9 cellular contexts compared by ENCODE assay signal in the genomic region with DNA sequence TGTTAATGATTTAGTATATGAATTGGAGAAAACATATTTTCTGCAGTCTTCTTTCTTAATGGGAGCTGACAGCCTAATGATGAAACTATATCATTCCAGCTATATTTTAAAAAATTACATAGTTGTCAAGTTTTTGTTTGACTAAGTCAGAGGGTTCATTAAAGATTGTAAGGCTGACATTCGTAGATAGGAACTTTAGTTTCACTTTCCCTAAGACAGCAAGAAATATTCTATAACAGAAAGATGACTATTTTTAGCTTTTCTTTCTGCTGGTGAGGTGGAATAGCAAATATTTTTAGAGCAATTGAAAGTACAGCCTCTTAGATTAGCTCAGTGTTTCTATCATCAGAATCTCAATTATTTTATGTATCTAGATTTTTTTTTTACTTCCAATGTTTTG.
DNase-seq lines count a peak whose midpoint lies in the region; ATAC-seq, FAIRE-seq and TF ChIP-seq lines count a peak whose summit lies in the region.
"Had no signal": no experiment of that assay in that cellular context is flagged by ENCODE, and none has a peak within 500 bp of the region (broad histone marks: within the 10 kb centered on the region; RNA-seq: fewer than 3 reads in every experiment).

No MANE protein-coding gene starts in this region.

- intact Hi-C loops in endothelial cell of umbilical vein (cut with micrococcal nuclease) (no loop called here), ovary (cut with DNase I) (no loop called here)

- H3K4me3 ChIP-seq in OCI-LY3 (ENCODE audit: low read length): peak overlapping the region; percentile 60
- H3K4me3 ChIP-seq in endothelial cell of umbilical vein (replicated peaks in 1 of 3; ENCODE audit: insufficient read depth in 1 of 3, low read depth in 1 of 3, low read length in 3 of 3): peak overlapping the region in 2 of 3 experiments; percentile 29 to 80
- peak overlapping the region; percentile 6 for H3K4me3 ChIP-seq in ovary

- BruUV-seq in endothelial cell of umbilical vein (replicated peaks; lab: Mats Ljungman, UMichigan): no TSS peak

- CTCF ChIA-PET in endothelial cell of umbilical vein (lab: Charles Lee): interaction anchor here (0.8 to 1.4 kb wide), 4 partner anchors 8 to 252 kb away, joined by 3 to 5 read pairs (median 3); no protein-coding TSS in a partner anchor

- H3K79me2 ChIP-seq in OCI-LY3 (ENCODE audit: low read length): peaks cover 85% of the 10 kb centered on the region
- peaks cover 55% of the 10 kb centered on the region for H3K79me2 ChIP-seq in endothelial cell of umbilical vein (ENCODE audit: control insufficient read depth, insufficient read depth, low read length)

- no peaks in the 10 kb centered on the region for H3K9me1 ChIP-seq in endothelial cell of umbilical vein (replicated peaks; ENCODE audit: control insufficient read depth, extremely low read depth, insufficient read depth, low read length)

- no peak for ATAC-seq in GM21786 (IDR thresholded peaks at IDR 0.05; ENCODE audit: unreplicated experiment)

- FAIRE-seq in endothelial cell of umbilical vein (lab: Jason Lieb, UNC): no peak
- FAIRE-seq: H1 had no signal

- H2AFZ ChIP-seq in OCI-LY3 (ENCODE audit: low read depth, low read length): no peak overlapping the region
- H2AFZ ChIP-seq in endothelial cell of umbilical vein (ENCODE audit: low read depth, low read length): no peak overlapping the region

- H3K9ac ChIP-seq in OCI-LY3 (ENCODE audit: low read length) (peak overlapping the region; percentile 28; the same call in 1 of the 2 replicates), endothelial cell of umbilical vein (replicated peaks; ENCODE audit: extremely low read depth, insufficient read depth, low read length) (peak overlapping the region; percentile 55)

- TF ChIP-seq CTCF in OCI-LY3 (IDR thresholded peaks at IDR 0.05; ENCODE audit: low read depth, low read length) (no peak), endothelial cell of umbilical vein (IDR thresholded peaks at IDR 0.05; ENCODE audit: extremely low read depth in 1 of 2, insufficient read depth in 1 of 2, low read depth in 1 of 2, low read length in 2 of 2) (no peak), ovary (IDR thresholded peaks at IDR 0.05) (no peak)

- dilution Hi-C loops in endothelial cell of umbilical vein (cut with MboI; ENCODE audit: extremely low pct_ligation_motif_present, low sequenced_read_pairs): no loop called here

- TF ChIP-seq POLR2A in endothelial cell of umbilical vein (IDR thresholded peaks at IDR 0.05; ENCODE audit: low read depth, low read length) (no peak), ovary (IDR thresholded peaks at IDR 0.05) (no peak)

- 0 to 2% (median 1%) methylated on average over 1 of the region's 1 CpG for WGBS in ovary, 3 donors

- peaks cover 17% of the 10 kb centered on the region; the same call in 1 of the 2 replicates for H3K4me1 ChIP-seq in OCI-LY3 (ENCODE audit: low read length)
- H3K4me1 ChIP-seq in endothelial cell of umbilical vein (ENCODE audit: control insufficient read depth, extremely low read depth, insufficient read depth, low read length): peaks cover 7% of the 10 kb centered on the region
- peaks cover 7% of the 10 kb centered on the region for H3K4me1 ChIP-seq in ovary (ENCODE audit: insufficient read depth)

- peaks cover 79% of the 10 kb centered on the region for H4K20me1 ChIP-seq in OCI-LY3 (ENCODE audit: insufficient read depth, low read length)
- H4K20me1 ChIP-seq in endothelial cell of umbilical vein (replicated peaks; ENCODE audit: control insufficient read depth, extremely low read depth, insufficient read depth, low read length): peaks cover 3% of the 10 kb centered on the region

- H3K27me3 ChIP-seq in OCI-LY3 (ENCODE audit: low read depth, low read length) (no peaks in the 10 kb centered on the region), endothelial cell of umbilical vein (ENCODE audit: control insufficient read depth in 2 of 2, insufficient read depth in 2 of 2, low read length in 2 of 2) (no peaks in the 10 kb centered on the region), ovary (no peaks in the 10 kb centered on the region)

- peaks cover 21% of the 10 kb centered on the region for H3K36me3 ChIP-seq in OCI-LY3 (replicated peaks; ENCODE audit: low read depth, low read length)
- no peaks in the 10 kb centered on the region for H3K36me3 ChIP-seq in endothelial cell of umbilical vein (ENCODE audit: control insufficient read depth in 2 of 2, extremely low read depth in 1 of 2, insufficient read depth in 2 of 2, low read length in 2 of 2)
- H3K36me3 ChIP-seq in ovary: no peaks in the 10 kb centered on the region

- no peak for TF ChIP-seq EP300 in ovary (IDR thresholded peaks at IDR 0.05)

- H3K27ac ChIP-seq in OCI-LY3 (ENCODE audit: low read length) (no peak overlapping the region), endothelial cell of umbilical vein (ENCODE audit: insufficient read depth, low read depth, low read length) (peak overlapping the region; percentile 1), ovary (peak overlapping the region in 1 of 2 donors; percentile 34)

- POLR2A ChIA-PET in endothelial cell of umbilical vein (lab: Charles Lee): no interaction called here

- DNase-seq in EH (ENCODE audit: low read depth) (peak; percentile 59), endothelial cell of umbilical vein (ENCODE audit: low read depth, low spot score) (peak; percentile 58), ovary (no peak), SHP77 treated with DMSO at 0.1 percent for 48 hours (lab: John Stamatoyannopoulos, UW) (no peak), GM19240 (ENCODE audit: insufficient read length, low spot score) (no peak)
- DNase-seq in stimulated activated CD8-positive, alpha-beta memory T cell treated with anti-CD3 and anti-CD28 coated beads, Interleukin-4, amount 100 ng/mL, for 48 hours: no peak

- H3K4me2 ChIP-seq in OCI-LY3 (ENCODE audit: low read length): peak overlapping the region; percentile 70
- H3K4me2 ChIP-seq in endothelial cell of umbilical vein (ENCODE audit: insufficient read depth, low read length): peak overlapping the region; percentile 100

- H3K9me3 ChIP-seq in OCI-LY3 (ENCODE audit: insufficient read depth, low read length) (no peaks in the 10 kb centered on the region), endothelial cell of umbilical vein (replicated peaks; ENCODE audit: control insufficient read depth, insufficient read depth, low read length) (no peaks in the 10 kb centered on the region), ovary (no peaks in the 10 kb centered on the region)

TF ChIP-seq in endothelial cell of umbilical vein, 7 proteins besides CTCF, POLR2A, EP300 and RAD21:
- TF ChIP-seq, protein P1, sequence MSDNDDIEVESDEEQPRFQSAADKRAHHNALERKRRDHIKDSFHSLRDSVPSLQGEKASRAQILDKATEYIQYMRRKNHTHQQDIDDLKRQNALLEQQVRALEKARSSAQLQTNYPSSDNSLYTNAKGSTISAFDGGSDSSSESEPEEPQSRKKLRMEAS (IDR thresholded peaks at IDR 0.05; ENCODE audit: insufficient read depth, insufficient read length): no peak
- no peak for TF ChIP-seq FOS (IDR thresholded peaks at IDR 0.05; ENCODE audit: borderline replicate concordance, insufficient read depth, low read length)
- no peak for TF ChIP-seq EZH2 (IDR thresholded peaks at IDR 0.05; ENCODE audit: borderline replicate concordance, low read depth, low read length, severe bottlenecking)
- TF ChIP-seq GATA2 (IDR thresholded peaks at IDR 0.05; ENCODE audit: insufficient read depth, insufficient read length, low read depth, low read length): no peak
- TF ChIP-seq POLR2AphosphoS5 (IDR thresholded peaks at IDR 0.05; ENCODE audit: insufficient read depth, low read depth, low read length): no peak
- TF ChIP-seq JUN (IDR thresholded peaks at IDR 0.05; ENCODE audit: borderline replicate concordance, insufficient read depth, insufficient read length, low read depth): no peak

Comparison
In these comparisons a context has a peak if more than half of its experiments do, and no peak if none do; other contexts are left out.
1. DNase-seq: peak in EH (single experiment) and endothelial cell of umbilical vein (single experiment); none in ovary (0 of 5), SHP77 treated with DMSO at 0.1 percent for 48 hours (single experiment), stimulated activated CD8-positive, alpha-beta memory T cell treated with anti-CD3 and anti-CD28 coated beads, Interleukin-4, amount 100 ng/mL, for 48 hours (single experiment) and GM19240 (single experiment).
2. H3K4me3 ChIP-seq: peak in every context shown above with its lines; median percentile 60 in OCI-LY3; 54 in endothelial cell of umbilical vein; 6 in ovary.